In the genomic region with DNA sequence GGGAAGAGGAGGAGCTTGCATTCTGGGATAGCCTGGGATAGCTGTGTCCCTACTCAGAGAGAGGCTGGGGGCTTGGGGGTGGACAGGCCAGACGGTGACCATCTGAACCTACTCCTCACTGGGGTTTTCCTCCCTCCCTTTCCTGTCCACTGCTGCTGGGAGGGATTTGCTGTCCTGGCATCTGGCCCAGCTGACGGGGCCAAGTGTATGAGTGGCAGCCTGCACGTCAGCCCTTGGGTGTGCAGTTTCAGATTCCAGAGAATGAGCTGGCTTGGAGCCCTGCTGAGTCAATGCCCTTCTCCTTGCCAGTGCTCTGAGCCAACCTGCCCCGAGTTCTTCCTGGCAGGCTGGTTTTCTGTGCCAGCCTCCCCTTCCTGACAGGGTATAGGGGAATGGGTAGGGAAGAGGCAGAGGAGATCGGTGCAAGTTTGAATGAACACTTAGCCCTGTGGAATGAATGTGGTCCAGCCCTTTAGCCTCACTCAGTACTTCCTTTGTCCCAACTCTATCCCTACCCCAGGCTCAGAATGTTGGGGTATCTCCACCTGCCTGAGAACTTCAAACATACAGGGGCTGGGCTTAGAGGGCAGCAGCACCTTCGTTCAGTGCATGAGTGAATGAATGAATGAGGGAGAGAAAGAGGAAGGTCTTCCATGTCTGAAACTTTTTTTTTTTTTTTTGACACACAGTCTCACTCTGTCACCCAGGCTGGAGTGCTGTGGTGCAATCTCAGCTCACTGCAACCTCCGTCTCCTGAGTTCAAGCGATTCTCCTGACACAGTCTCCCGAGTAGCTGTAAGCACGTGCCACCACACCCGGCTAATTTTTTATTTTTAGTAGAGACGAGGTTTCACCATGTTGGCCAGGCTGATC, we compare ENCODE assay signal across 8 cellular contexts. TPM values are rescaled to one million over a fixed set of nuclear protein-coding genes. Genes with fewer than 3 reads are reported as not detected.
DNase-seq lines count a peak whose midpoint lies in the region; ATAC-seq and TF ChIP-seq lines count a peak whose summit lies in the region.

No MANE protein-coding gene starts in this region.

- H3K27ac Mint-ChIP-seq in activated CD8-positive, alpha-beta T cell treated with anti-CD3 and anti-CD28 coated beads for 36 hours: peak overlapping the region; percentile 63
- no peak overlapping the region for H3K27ac Mint-ChIP-seq in activated CD8-positive, alpha-beta T cell treated with anti-CD3 and anti-CD28 coated beads, Interleukin-2, amount 10 ng/mL, durations not matched to agents 7 days and 5 days

- peak overlapping the region; percentile 34 for H3K4me3 Mint-ChIP-seq in activated CD8-positive, alpha-beta T cell treated with anti-CD3 and anti-CD28 coated beads for 36 hours
- no peak overlapping the region for H3K4me3 Mint-ChIP-seq in activated CD8-positive, alpha-beta T cell treated with anti-CD3 and anti-CD28 coated beads, Interleukin-2, amount 10 ng/mL, durations not matched to agents 7 days and 5 days

- H3K27me3 Mint-ChIP-seq in activated CD8-positive, alpha-beta T cell treated with anti-CD3 and anti-CD28 coated beads for 36 hours: peaks cover 37% of the 10 kb centered on the region
- peaks cover 41% of the 10 kb centered on the region for H3K27me3 Mint-ChIP-seq in activated CD8-positive, alpha-beta T cell treated with anti-CD3 and anti-CD28 coated beads, Interleukin-2, amount 10 ng/mL, durations not matched to agents 7 days and 5 days (ENCODE audit: low read depth)

- no peaks in the 10 kb centered on the region for H3K9me3 Mint-ChIP-seq in activated CD8-positive, alpha-beta T cell treated with anti-CD3 and anti-CD28 coated beads for 36 hours
- H3K9me3 Mint-ChIP-seq in activated CD8-positive, alpha-beta T cell treated with anti-CD3 and anti-CD28 coated beads, Interleukin-2, amount 10 ng/mL, durations not matched to agents 7 days and 5 days (ENCODE audit: insufficient read depth): no peaks in the 10 kb centered on the region

- peak; percentile 53 for ATAC-seq in activated CD8-positive, alpha-beta T cell treated with anti-CD3 and anti-CD28 coated beads for 36 hours
- ATAC-seq in activated CD8-positive, alpha-beta T cell treated with anti-CD3 and anti-CD28 coated beads, Interleukin-2, amount 10 ng/mL, durations not matched to agents 7 days and 5 days: no peak
- no peak for ATAC-seq in HG03571 (IDR thresholded peaks at IDR 0.05; ENCODE audit: unreplicated experiment)

- no peak for TF ChIP-seq CTCF in activated CD8-positive, alpha-beta T cell treated with anti-CD3 and anti-CD28 coated beads for 36 hours (IDR thresholded peaks at IDR 0.05)
- TF ChIP-seq CTCF in cardiac fibroblast (IDR thresholded peaks at IDR 0.05; ENCODE audit: low read depth, low read length): no peak

- H3K27ac ChIP-seq in substantia nigra (ENCODE audit: low read depth, low read length, poor library complexity, severe bottlenecking): no peak overlapping the region

- peak overlapping the region in 1 of 2 donors; percentile 18 for H3K4me3 ChIP-seq in cardiac fibroblast (replicated peaks in 1 of 2; ENCODE audit: low read depth in 2 of 2, low read length in 2 of 2)

- CTCF ChIA-PET in activated CD8-positive, alpha-beta T cell treated with anti-CD3 and anti-CD28 coated beads for 36 hours (lab: Charles Lee): interaction anchor here (1.3 to 8.3 kb wide), 3 partner anchors 9 to 28 kb away, joined by 3 to 67 read pairs (median 5); no protein-coding TSS in a partner anchor
- CTCF ChIA-PET in activated CD8-positive, alpha-beta T cell treated with anti-CD3 and anti-CD28 coated beads, Interleukin-2, amount 10 ng/mL, durations not matched to agents 7 days and 5 days (lab: Charles Lee): interaction anchor here (1.0 to 4.5 kb wide), 5 partner anchors 9 to 219 kb away, joined by 3 to 25 read pairs (median 4); no protein-coding TSS in a partner anchor

- peak; percentile 76 for DNase-seq in activated CD8-positive, alpha-beta T cell treated with anti-CD3 and anti-CD28 coated beads for 36 hours
- DNase-seq in activated CD8-positive, alpha-beta T cell treated with anti-CD3 and anti-CD28 coated beads, Interleukin-2, amount 10 ng/mL, durations not matched to agents 7 days and 5 days: no peak
- peak; percentile 76 for DNase-seq in NCI-H774 (lab: John Stamatoyannopoulos, UW)
- peak; percentile 99 for DNase-seq in cardiac fibroblast (ENCODE audit: low read depth in 2 of 2)
- peak; percentile 73 for DNase-seq in left kidney (ENCODE audit: low read depth, low spot score)
- DNase-seq in substantia nigra (lab: John Stamatoyannopoulos, UW): peak in 47 of 49 donors; percentile 6 to 89 (median 61)
- DNase-seq in SKM-1 treated with dmso at 0.1 percent for 144 hours (lab: John Stamatoyannopoulos, UW; ENCODE audit: unreplicated experiment): no peak

- H3K4me1 Mint-ChIP-seq in activated CD8-positive, alpha-beta T cell treated with anti-CD3 and anti-CD28 coated beads for 36 hours (ENCODE audit: low read depth): peaks cover 28% of the 10 kb centered on the region
- H3K4me1 Mint-ChIP-seq in activated CD8-positive, alpha-beta T cell treated with anti-CD3 and anti-CD28 coated beads, Interleukin-2, amount 10 ng/mL, durations not matched to agents 7 days and 5 days (ENCODE audit: low read depth): peaks cover 12% of the 10 kb centered on the region

- peaks cover 5% of the 10 kb centered on the region for H3K36me3 Mint-ChIP-seq in activated CD8-positive, alpha-beta T cell treated with anti-CD3 and anti-CD28 coated beads for 36 hours (ENCODE audit: low read depth)
- H3K36me3 Mint-ChIP-seq in activated CD8-positive, alpha-beta T cell treated with anti-CD3 and anti-CD28 coated beads, Interleukin-2, amount 10 ng/mL, durations not matched to agents 7 days and 5 days (ENCODE audit: low read depth): no peaks in the 10 kb centered on the region

- intact Hi-C loops in activated CD8-positive, alpha-beta T cell treated with anti-CD3 and anti-CD28 coated beads for 36 hours (cut with micrococcal nuclease): no loop called here

- POLR2A ChIA-PET in activated CD8-positive, alpha-beta T cell treated with anti-CD3 and anti-CD28 coated beads for 36 hours (lab: Charles Lee): interaction anchor here (0.6 to 1.4 kb wide), 4 partner anchors 28 to 115 kb away, joined by 3 to 4 read pairs (median 4); a partner anchor contains a TSS
- POLR2A ChIA-PET in activated CD8-positive, alpha-beta T cell treated with anti-CD3 and anti-CD28 coated beads, Interleukin-2, amount 10 ng/mL, durations not matched to agents 7 days and 5 days (lab: Charles Lee): no interaction called here

RNA-seq across cellular contexts. Expression of a gene that starts 1.8 kb away (rescaled TPM):
- total RNA-seq in activated CD8-positive, alpha-beta T cell treated with anti-CD3 and anti-CD28 coated beads for 36 hours: 10 to 100 TPM; 26.8 to 27.8 TPM
- total RNA-seq in activated CD8-positive, alpha-beta T cell treated with anti-CD3 and anti-CD28 coated beads, Interleukin-2, amount 10 ng/mL, durations not matched to agents 7 days and 5 days: not detected

RNA-seq across cellular contexts. Expression of a gene that starts 19.1 kb away (rescaled TPM):
- 1 to 10 TPM; 3.6 TPM for total RNA-seq in activated CD8-positive, alpha-beta T cell treated with anti-CD3 and anti-CD28 coated beads for 36 hours
- 1 to 10 TPM; 3.4 to 3.5 TPM for total RNA-seq in activated CD8-positive, alpha-beta T cell treated with anti-CD3 and anti-CD28 coated beads, Interleukin-2, amount 10 ng/mL, durations not matched to agents 7 days and 5 days

RNA-seq across cellular contexts. Expression of a gene that starts 28.0 kb away (rescaled TPM):
- total RNA-seq in activated CD8-positive, alpha-beta T cell treated with anti-CD3 and anti-CD28 coated beads for 36 hours: 10 to 100 TPM; 74.3 to 77.4 TPM
- 10 to 100 TPM; 92.4 to 92.7 TPM for total RNA-seq in activated CD8-positive, alpha-beta T cell treated with anti-CD3 and anti-CD28 coated beads, Interleukin-2, amount 10 ng/mL, durations not matched to agents 7 days and 5 days

RNA-seq across cellular contexts. Expression of a gene that starts 40.9 kb away (rescaled TPM):
- total RNA-seq in activated CD8-positive, alpha-beta T cell treated with anti-CD3 and anti-CD28 coated beads for 36 hours: 1,000 to 10,000 TPM; 2,450 to 2,492 TPM
- 1,000 to 10,000 TPM; 1,476 to 1,561 TPM for total RNA-seq in activated CD8-positive, alpha-beta T cell treated with anti-CD3 and anti-CD28 coated beads, Interleukin-2, amount 10 ng/mL, durations not matched to agents 7 days and 5 days

RNA-seq across cellular contexts. Expression of a gene that starts 41.0 kb away (rescaled TPM):
- total RNA-seq in activated CD8-positive, alpha-beta T cell treated with anti-CD3 and anti-CD28 coated beads for 36 hours: 10 to 100 TPM; 72.2 to 84.3 TPM
- total RNA-seq in activated CD8-positive, alpha-beta T cell treated with anti-CD3 and anti-CD28 coated beads, Interleukin-2, amount 10 ng/mL, durations not matched to agents 7 days and 5 days: 10 to 100 TPM; 56.0 to 63.8 TPM

Comparison
In these comparisons a context has a peak if more than half of its experiments do, and no peak if none do; other contexts are left out.
1. DNase-seq: peak in activated CD8-positive, alpha-beta T cell treated with anti-CD3 and anti-CD28 coated beads for 36 hours (single experiment), NCI-H774 (single experiment), cardiac fibroblast (2 of 2), left kidney (single experiment) and substantia nigra (47 of 49); none in activated CD8-positive, alpha-beta T cell treated with anti-CD3 and anti-CD28 coated beads, Interleukin-2, amount 10 ng/mL, durations not matched to agents 7 days and 5 days (single experiment) and SKM-1 treated with dmso at 0.1 percent for 144 hours (single experiment).
2. RNA of a gene that starts 1.8 kb away (total RNA-seq): 26.8 to 27.8 TPM in activated CD8-positive, alpha-beta T cell treated with anti-CD3 and anti-CD28 coated beads for 36 hours; not detected in activated CD8-positive, alpha-beta T cell treated with anti-CD3 and anti-CD28 coated beads, Interleukin-2, amount 10 ng/mL, durations not matched to agents 7 days and 5 days; every median in the first group is over 10 times any median in the second.